21 cellular contexts compared by ENCODE assay signal in genomic region chr3:109188726-109189125, GRCh38. TPM values are rescaled to one million over a fixed set of nuclear protein-coding genes. Genes with fewer than 3 reads are reported as not detected.
DNase-seq lines count a peak whose midpoint lies in the region; ATAC-seq and TF ChIP-seq lines count a peak whose summit lies in the region.
"Had no signal": no experiment of that assay in that cellular context is flagged by ENCODE, and none has a peak within 500 bp of the region (broad histone marks: within the 10 kb centered on the region; RNA-seq: fewer than 3 reads in every experiment).

No MANE protein-coding gene starts in this region.

- peaks cover 11% of the 10 kb centered on the region for H3K9me3 Mint-ChIP-seq in glutamatergic neuron (ENCODE audit: unreplicated experiment)
- peaks cover 0 to 7% (median under 1%) of the 10 kb centered on the region in 6 donors for H3K9me3 Mint-ChIP-seq in immature natural killer cell
- H3K9me3 Mint-ChIP-seq in activated T-helper 17 cell treated with anti-CD3 and anti-CD28 coated beads, Interleukin-2, amount 50 U/mL, for 72 hours = peaks cover 3% of the 10 kb centered on the region
- H3K9me3 Mint-ChIP-seq: activated naive CD4-positive, alpha-beta T cell treated with anti-CD3 and anti-CD28 coated beads, Interleukin-2, amount 10 ng/mL, durations not matched to agents 7 days and 5 days; CD8-positive, alpha-beta T cell had no signal

- H3K4me1 Mint-ChIP-seq in glutamatergic neuron (ENCODE audit: low read depth, unreplicated experiment) (peaks cover 31% of the 10 kb centered on the region), immature natural killer cell (no peaks in the 10 kb centered on the region)
- H3K4me1 Mint-ChIP-seq in activated T-helper 17 cell treated with anti-CD3 and anti-CD28 coated beads, Interleukin-2, amount 50 U/mL, for 72 hours = no peaks in the 10 kb centered on the region
- H3K4me1 Mint-ChIP-seq: activated naive CD4-positive, alpha-beta T cell treated with anti-CD3 and anti-CD28 coated beads, Interleukin-2, amount 10 ng/mL, durations not matched to agents 7 days and 5 days; naive B cell had no signal

- no peaks in the 10 kb centered on the region for H3K9me3 ChIP-seq in BE2C
- H3K9me3 ChIP-seq: gastroesophageal sphincter, suprapubic skin had no signal

- H3K27ac Mint-ChIP-seq in glutamatergic neuron (ENCODE audit: unreplicated experiment) (peak overlapping the region; percentile 96), immature natural killer cell (no peak overlapping the region)
- no peak overlapping the region for H3K27ac Mint-ChIP-seq in activated T-helper 17 cell treated with anti-CD3 and anti-CD28 coated beads, Interleukin-2, amount 50 U/mL, for 72 hours
- H3K27ac Mint-ChIP-seq: activated naive CD4-positive, alpha-beta T cell treated with anti-CD3 and anti-CD28 coated beads, Interleukin-2, amount 10 ng/mL, durations not matched to agents 7 days and 5 days; CD8-positive, alpha-beta T cell; dendritic cell treated with granulocyte-macrophage colony-stimulating factor and Interleukin-4, amounts not matched to agents 40 ng/mL and 50 ng/mL, for 4 days; naive B cell had no signal

- no peaks in the 10 kb centered on the region for H3K36me3 ChIP-seq in BE2C
- H3K36me3 ChIP-seq: gastroesophageal sphincter, suprapubic skin had no signal

- ATAC-seq in Right ventricle myocardium inferior = no peak
- no peak for ATAC-seq in activated T-helper 17 cell treated with anti-CD3 and anti-CD28 coated beads, Interleukin-2, amount 50 U/mL, for 72 hours (replicated peaks)
- ATAC-seq: CD8-positive, alpha-beta T cell; gastroesophageal sphincter had no signal

- H3K36me3 Mint-ChIP-seq in glutamatergic neuron (ENCODE audit: unreplicated experiment) (no peaks in the 10 kb centered on the region), immature natural killer cell (no peaks in the 10 kb centered on the region)
- H3K36me3 Mint-ChIP-seq in activated T-helper 17 cell treated with anti-CD3 and anti-CD28 coated beads, Interleukin-2, amount 50 U/mL, for 72 hours (ENCODE audit: low read depth) = no peaks in the 10 kb centered on the region
- H3K36me3 Mint-ChIP-seq: activated naive CD4-positive, alpha-beta T cell treated with anti-CD3 and anti-CD28 coated beads, Interleukin-2, amount 10 ng/mL, durations not matched to agents 7 days and 5 days; CD8-positive, alpha-beta T cell; naive B cell had no signal

- TF ChIP-seq CTCF in BE2C (IDR thresholded peaks at IDR 0.05; ENCODE audit: low read depth, low read length) (no peak), glutamatergic neuron (IDR thresholded peaks at IDR 0.05; ENCODE audit: partially characterized antibody, unreplicated experiment) (no peak)

- H3K27me3 ChIP-seq in BE2C = no peaks in the 10 kb centered on the region
- H3K27me3 ChIP-seq: gastroesophageal sphincter, suprapubic skin had no signal

- DNase-seq in BE2C (peak; percentile 7), G401 (ENCODE audit: low spot score) (peak; percentile 97), NCI-H524 treated with DMSO at 0.1 percent for 48 hours (lab: John Stamatoyannopoulos, UW) (peak; percentile 100), glutamatergic neuron (peak; percentile 76), NCI-H345 (lab: John Stamatoyannopoulos, UW) (no peak), immature natural killer cell (no peak), Right ventricle myocardium inferior (ENCODE audit: missing footprints) (no peak)
- DNase-seq: activated naive CD4-positive, alpha-beta T cell treated with anti-CD3 and anti-CD28 coated beads, Interleukin-2, amount 10 ng/mL, durations not matched to agents 7 days and 5 days; activated T-cell treated with anti-CD3 and anti-CD28 coated beads for 4 hours; CD8-positive, alpha-beta T cell; erythroblast; MM.1S; naive B cell; NCI-H526 had no signal

- intact Hi-C loops in Right ventricle myocardium inferior (cut with DNase I) = no loop called here

- H3K27me3 Mint-ChIP-seq in glutamatergic neuron (ENCODE audit: unreplicated experiment) (peaks cover 14% of the 10 kb centered on the region), immature natural killer cell (ENCODE audit: low read depth in 3 of 3) (peaks cover 0 to 1% (median 0%) of the 10 kb centered on the region in 3 donors)
- no peaks in the 10 kb centered on the region for H3K27me3 Mint-ChIP-seq in activated T-helper 17 cell treated with anti-CD3 and anti-CD28 coated beads, Interleukin-2, amount 50 U/mL, for 72 hours
- H3K27me3 Mint-ChIP-seq: activated naive CD4-positive, alpha-beta T cell treated with anti-CD3 and anti-CD28 coated beads, Interleukin-2, amount 10 ng/mL, durations not matched to agents 7 days and 5 days; dendritic cell treated with granulocyte-macrophage colony-stimulating factor and Interleukin-4, amounts not matched to agents 40 ng/mL and 50 ng/mL, for 4 days; naive B cell had no signal

- H3K4me3 ChIP-seq in BE2C (ENCODE audit: low read depth, low read length) = no peak overlapping the region
- H3K4me3 ChIP-seq: gastroesophageal sphincter, smooth muscle cell, suprapubic skin had no signal

- peak overlapping the region; percentile 58 for H3K4me3 Mint-ChIP-seq in glutamatergic neuron (ENCODE audit: unreplicated experiment)
- no peak overlapping the region for H3K4me3 Mint-ChIP-seq in immature natural killer cell
- H3K4me3 Mint-ChIP-seq in activated T-helper 17 cell treated with anti-CD3 and anti-CD28 coated beads, Interleukin-2, amount 50 U/mL, for 72 hours = no peak overlapping the region
- H3K4me3 Mint-ChIP-seq: activated naive CD4-positive, alpha-beta T cell treated with anti-CD3 and anti-CD28 coated beads, Interleukin-2, amount 10 ng/mL, durations not matched to agents 7 days and 5 days; CD8-positive, alpha-beta T cell; dendritic cell treated with granulocyte-macrophage colony-stimulating factor and Interleukin-4, amounts not matched to agents 40 ng/mL and 50 ng/mL, for 4 days; naive B cell had no signal

- in situ Hi-C loops in G401 (cut with HindIII; ENCODE audit: low sequenced_read_pairs) = no loop called here

- no peaks in the 10 kb centered on the region for H3K4me1 ChIP-seq in BE2C
- H3K4me1 ChIP-seq: gastroesophageal sphincter, parathyroid adenoma, suprapubic skin had no signal

RNA-seq across cellular contexts. Expression of gene C3orf85, which starts 52.2 kb away (rescaled TPM):
- polyA plus RNA-seq in BE2C (2012; ENCODE audit: insufficient read depth, insufficient read length, low read depth) = not detected
- total RNA-seq in G401 (2014; rRNA removed; shearing (Covaris generic)) = not detected in 2 replicates
- total RNA-seq in glutamatergic neuron (ENCODE audit: unreplicated experiment) (not detected), Right ventricle myocardium inferior (not detected)
- not detected for polyA plus RNA-seq in immature natural killer cell
- total RNA-seq in activated T-helper 17 cell treated with anti-CD3 and anti-CD28 coated beads, Interleukin-2, amount 50 U/mL, for 72 hours = not detected
- total RNA-seq: CD8-positive, alpha-beta T cell; gastroesophageal sphincter; lower leg skin; smooth muscle cell; suprapubic skin had no signal
- polyA plus RNA-seq: smooth muscle cell had no signal

Comparison
In these comparisons a context has a peak if more than half of its experiments do, and no peak if none do; other contexts are left out.
1. DNase-seq: peak in BE2C (single experiment), G401 (single experiment), NCI-H524 treated with DMSO at 0.1 percent for 48 hours (single experiment) and glutamatergic neuron (single experiment); none in NCI-H345 (single experiment), immature natural killer cell (0 of 3) and Right ventricle myocardium inferior (single experiment).